ENCODE assay signal across 1 cellular context in genomic region chr4:86279247-86279960, GRCh38.
TF ChIP-seq lines count a peak whose summit lies in the region.

No MANE protein-coding gene starts in this region.

TF ChIP-seq in GM23338, 12 proteins besides CTCF, POLR2A, EP300 and RAD21 (continued from another document):
- TF ChIP-seq ZNF331 (CRISPR knock-in tag; IDR thresholded peaks at IDR 0.05; ENCODE audit: low read depth) (no peak), NANOG (IDR thresholded peaks at IDR 0.05; ENCODE audit: borderline replicate concordance) (no peak), ZNF462 (CRISPR knock-in tag; IDR thresholded peaks at IDR 0.05) (no peak)
TF ChIP-seq in GM23338: peak in this region for 0.
